32 cellular contexts compared by ENCODE assay signal in genomic region chr9:76396144-76396543, GRCh38.
"Had no signal": no experiment of that assay in that cellular context is flagged by ENCODE, and none has a peak within 500 bp of the region (broad histone marks: within the 10 kb centered on the region; RNA-seq: fewer than 3 reads in every experiment).

No MANE protein-coding gene starts in this region.

- H3K4me1 ChIP-seq: breast epithelium had no signal

- H3K9me3 ChIP-seq: ascending aorta had no signal

- ATAC-seq: activated CD8-positive, alpha-beta T cell treated with anti-CD3 and anti-CD28 coated beads for 36 hours; activated T-cell treated with anti-CD3 and anti-CD28 coated beads, Interleukin-2, amount 50 U/mL, for 72 hours; activated T-helper 17 cell treated with anti-CD3 and anti-CD28 coated beads, Interleukin-2, amount 50 U/mL, for 72 hours; PC-3; Right ventricle myocardium inferior; SK-N-SH treated with all-trans-retinoic acid at 6 μM for 48 hours; T-cell had no signal

- H3K36me3 ChIP-seq: ascending aorta, breast epithelium had no signal

- FAIRE-seq: RCC 7860 had no signal

- H3K27me3 ChIP-seq: ascending aorta, breast epithelium had no signal

- DNase-seq: activated CD4-positive, alpha-beta T cell treated with anti-CD3 and anti-CD28 coated beads, Interleukin-2, amount 10 ng/mL, durations not matched to agents 24 days and 14 days; activated CD4-positive, alpha-beta T cell treated with anti-CD3 and anti-CD28 coated beads, Interleukin-2, amount 50 U/mL, for 4 hours; activated CD8-positive, alpha-beta T cell treated with anti-CD3 and anti-CD28 coated beads for 36 hours; activated effector memory CD4-positive, alpha-beta T cell treated with anti-CD3 and anti-CD28 coated beads, Interleukin-2, amount 50 U/mL, for 16 hours; activated naive CD4-positive, alpha-beta T cell; activated naive CD4-positive, alpha-beta T cell treated with anti-CD3 and anti-CD28 coated beads, Interleukin-2, amount 50 U/mL, for 16 hours; activated naive CD8-positive, alpha-beta T cell treated with anti-CD3 and anti-CD28 coated beads, Interleukin-2, amount 10 ng/mL, durations not matched to agents 7 days and 5 days; activated T-cell treated with anti-CD3 and anti-CD28 coated beads, Interleukin-2, amount 50 U/mL, for 1 hour; activated T-cell treated with anti-CD3 and anti-CD28 coated beads, Interleukin-2, amount 50 U/mL, for 72 hours; amygdala; MM.1S; NCI-H1092 treated with DMSO at 0.1 percent for 48 hours; NCI-H1417; NCI-H146; NCI-H187; NCI-H2029 treated with DMSO at 0.1 percent for 48 hours; NCI-H2107; NCI-H2171; NCI-H510A; NCI-H526; NCI-H748 treated with DMSO at 0.1 percent for 48 hours; PC-3; SIG-M5; T-cell; T-helper 2 cell; T-helper 9 cell had no signal
